18 cellular contexts compared by ENCODE assay signal in the genomic region with DNA sequence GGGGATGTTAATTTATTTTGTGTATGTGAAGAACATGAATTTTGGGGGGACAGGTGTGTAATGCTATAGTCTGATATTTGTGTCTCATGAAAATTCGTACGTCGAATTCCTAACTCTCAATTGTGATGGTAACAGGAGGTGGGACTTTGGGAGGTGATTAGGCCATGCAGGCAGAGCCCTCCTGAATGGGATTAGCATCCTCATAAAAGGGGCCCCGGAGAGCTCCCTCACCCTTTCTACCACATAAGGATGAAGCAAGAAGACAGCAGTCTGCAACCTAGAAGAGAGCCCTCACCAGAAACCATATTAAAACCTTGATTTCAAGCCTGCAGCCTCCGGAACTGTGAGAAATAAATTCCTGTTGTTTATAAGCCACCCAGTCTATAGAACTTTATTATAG.
A peak's percentile ranks its signal among the peaks of the same experiment; 100 is the strongest.
DNase-seq lines count a peak whose midpoint lies in the region; ATAC-seq and TF ChIP-seq lines count a peak whose summit lies in the region.
"Had no signal": no experiment of that assay in that cellular context is flagged by ENCODE, and none has a peak within 500 bp of the region (broad histone marks: within the 10 kb centered on the region; RNA-seq: fewer than 3 reads in every experiment).

No MANE protein-coding gene starts in this region.

- 0 out of 2 replicates have a peak, but pooled peaks cover 11% of the 10 kb centered on the region for H3K4me1 ChIP-seq in GM23338 (ENCODE audit: insufficient read depth)
- no peaks in the 10 kb centered on the region for H3K4me1 ChIP-seq in breast epithelium
- H3K4me1 ChIP-seq in ovary (ENCODE audit: insufficient read depth) = no peaks in the 10 kb centered on the region
- H3K4me1 ChIP-seq: A549, Caco-2 had no signal

- H3K27ac ChIP-seq in GM23338 (ENCODE audit: low read depth) (no peak overlapping the region), breast epithelium (no peak overlapping the region), ovary (no peak overlapping the region)
- H3K27ac ChIP-seq: 22Rv1; A549; BLaER1 treated with 17β-estradiol and CSF1 and Interleukin-3, amounts not matched to agents 10 nM and 100 nM; C4-2B had no signal

- 72 to 83% (median 79%) methylated on average over 5 of the region's 5 CpGs for WGBS in ovary, 3 donors

- H2AFZ ChIP-seq in GM23338 = peak overlapping the region; percentile 33; the same call in 1 of the 2 replicates

- no peak overlapping the region for H3K4me2 ChIP-seq in GM23338
- H3K4me2 ChIP-seq: A549; BLaER1 treated with 17β-estradiol and CSF1 and Interleukin-3, amounts not matched to agents 10 nM and 100 nM had no signal

- H4K20me1 ChIP-seq in GM23338 (replicated peaks; ENCODE audit: insufficient read depth) = no peaks in the 10 kb centered on the region
- H4K20me1 ChIP-seq: BLaER1 treated with 17β-estradiol and CSF1 and Interleukin-3, amounts not matched to agents 10 nM and 100 nM had no signal

- H3K36me3 Mint-ChIP-seq in GM23338 (ENCODE audit: low read depth) (no peaks in the 10 kb centered on the region), WTC11 (peaks cover 4% of the 10 kb centered on the region; the same call in 1 of the 2 replicates)
- H3K36me3 Mint-ChIP-seq: CD8-positive, alpha-beta T cell had no signal

- H3K79me2 ChIP-seq in GM23338 (replicated peaks; ENCODE audit: insufficient read depth) = no peaks in the 10 kb centered on the region

- H3K9me3 ChIP-seq in breast epithelium = no peaks in the 10 kb centered on the region
- H3K9me3 ChIP-seq in ovary = no peaks in the 10 kb centered on the region
- H3K9me3 ChIP-seq: A549; BLaER1 treated with 17β-estradiol and CSF1 and Interleukin-3, amounts not matched to agents 10 nM and 100 nM; Caco-2 had no signal

- no peaks in the 10 kb centered on the region for H3F3A ChIP-seq in GM23338 (replicated peaks; ENCODE audit: low read depth)

- no peak for TF ChIP-seq CTCF in GM23338 (conservative IDR thresholded peaks at IDR 0.05; ENCODE audit: low read depth in 2 of 2)
- no peak for TF ChIP-seq CTCF in WTC11 (IDR thresholded peaks at IDR 0.05)
- no peak for TF ChIP-seq CTCF in breast epithelium (IDR thresholded peaks at IDR 0.05)
- no peak for TF ChIP-seq CTCF in ovary (IDR thresholded peaks at IDR 0.05)

- no peaks in the 10 kb centered on the region for H3K9me2 ChIP-seq in GM23338 (ENCODE audit: insufficient read depth)

- POLR2A ChIA-PET in WTC11 (lab: Charles Lee) = no interaction called here

- no peak overlapping the region for H3K4me3 Mint-ChIP-seq in GM23338
- no peak overlapping the region for H3K4me3 Mint-ChIP-seq in WTC11
- H3K4me3 Mint-ChIP-seq: B cell; CD4-positive, alpha-beta T cell; CD8-positive, alpha-beta T cell had no signal

- CTCF ChIA-PET in WTC11 (lab: Charles Lee) = no interaction called here

- H3K4me1 Mint-ChIP-seq in GM23338 (peaks cover 6% of the 10 kb centered on the region), WTC11 (peaks cover 11% of the 10 kb centered on the region)
- H3K4me1 Mint-ChIP-seq: B cell had no signal

- no peak overlapping the region for H3K4me3 ChIP-seq in GM23338
- H3K4me3 ChIP-seq in breast epithelium = no peak overlapping the region
- no peak overlapping the region for H3K4me3 ChIP-seq in ovary
- H3K4me3 ChIP-seq: A549; BLaER1 treated with 17β-estradiol and CSF1 and Interleukin-3, amounts not matched to agents 10 nM and 100 nM had no signal

- H3K27me3 ChIP-seq in GM23338 (ENCODE audit: insufficient read depth) (no peaks in the 10 kb centered on the region), breast epithelium (no peaks in the 10 kb centered on the region), ovary (no peaks in the 10 kb centered on the region)
- H3K27me3 ChIP-seq: BLaER1 treated with 17β-estradiol and CSF1 and Interleukin-3, amounts not matched to agents 10 nM and 100 nM had no signal

- H3K27ac Mint-ChIP-seq in GM23338 (no peak overlapping the region), WTC11 (no peak overlapping the region)
- H3K27ac Mint-ChIP-seq: B cell; CD4-positive, alpha-beta T cell; CD8-positive, alpha-beta T cell had no signal

- intact Hi-C loops in breast epithelium (cut with DNase I; ENCODE audit: low total_unique reads) (no loop called here), ovary (cut with DNase I) (no loop called here)

- no peak for TF ChIP-seq EP300 in ovary (IDR thresholded peaks at IDR 0.05)

- no peak for TF ChIP-seq POLR2A in breast epithelium (IDR thresholded peaks at IDR 0.05)
- TF ChIP-seq POLR2A in ovary (IDR thresholded peaks at IDR 0.05) = no peak

- H3K9me3 Mint-ChIP-seq in GM23338 = no peaks in the 10 kb centered on the region
- peaks cover 35% of the 10 kb centered on the region for H3K9me3 Mint-ChIP-seq in WTC11

- H3K27me3 Mint-ChIP-seq in GM23338 (ENCODE audit: insufficient read depth, low read depth, poor library complexity) (peaks cover 3% of the 10 kb centered on the region), WTC11 (ENCODE audit: low read depth) (no peaks in the 10 kb centered on the region; the same call in 1 of the 2 replicates)
- H3K27me3 Mint-ChIP-seq: B cell; CD4-positive, alpha-beta T cell had no signal

- DNase-seq in GM23338 (ENCODE audit: low spot score) (peak; percentile 12), NCI-H82 (lab: John Stamatoyannopoulos, UW) (peak; percentile 61), WTC11 (ENCODE audit: low spot score) (no peak), breast epithelium (ENCODE audit: low spot score in 2 of 2) (no peak), ovary (no peak)
- DNase-seq: AML-193; Caco-2; Calu3; CD4-positive, alpha-beta T cell; CD8-positive, alpha-beta T cell; DMS79 treated with DMSO at 0.1 percent for 48 hours; GF-D8 had no signal

- no peaks in the 10 kb centered on the region for H3K36me3 ChIP-seq in GM23338 (ENCODE audit: insufficient read depth)
- no peaks in the 10 kb centered on the region for H3K36me3 ChIP-seq in breast epithelium
- no peaks in the 10 kb centered on the region for H3K36me3 ChIP-seq in ovary
- H3K36me3 ChIP-seq: BLaER1 treated with 17β-estradiol and CSF1 and Interleukin-3, amounts not matched to agents 10 nM and 100 nM had no signal

- ATAC-seq in GM23338 (peak; percentile 79), WTC11 (peak; percentile 65), HG03378 (IDR thresholded peaks at IDR 0.05; ENCODE audit: unreplicated experiment) (no peak)
- ATAC-seq: A549; CD8-positive, alpha-beta T cell had no signal

TF ChIP-seq in GM23338, 12 proteins besides CTCF, POLR2A, EP300 and RAD21:
- TF ChIP-seq ZNF331 (CRISPR knock-in tag; IDR thresholded peaks at IDR 0.05; ENCODE audit: low read depth) = no peak
- no peak for TF ChIP-seq EZH2phosphoT487 (IDR thresholded peaks at IDR 0.05; ENCODE audit: unreplicated experiment)
- TF ChIP-seq EZH2 (IDR thresholded peaks at IDR 0.05; ENCODE audit: low read depth, unreplicated experiment) = no peak
TF ChIP-seq in GM23338: peak in this region for 0.

TF ChIP-seq in WTC11, 78 proteins besides CTCF, POLR2A, EP300 and RAD21 (continues in another document):
- TF ChIP-seq, protein P1, sequence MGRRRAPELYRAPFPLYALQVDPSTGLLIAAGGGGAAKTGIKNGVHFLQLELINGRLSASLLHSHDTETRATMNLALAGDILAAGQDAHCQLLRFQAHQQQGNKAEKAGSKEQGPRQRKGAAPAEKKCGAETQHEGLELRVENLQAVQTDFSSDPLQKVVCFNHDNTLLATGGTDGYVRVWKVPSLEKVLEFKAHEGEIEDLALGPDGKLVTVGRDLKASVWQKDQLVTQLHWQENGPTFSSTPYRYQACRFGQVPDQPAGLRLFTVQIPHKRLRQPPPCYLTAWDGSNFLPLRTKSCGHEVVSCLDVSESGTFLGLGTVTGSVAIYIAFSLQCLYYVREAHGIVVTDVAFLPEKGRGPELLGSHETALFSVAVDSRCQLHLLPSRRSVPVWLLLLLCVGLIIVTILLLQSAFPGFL (CRISPR knock-in tag; IDR thresholded peaks at IDR 0.05; ENCODE audit: borderline replicate concordance) = no peak
- no peak for TF ChIP-seq ZNF121 (CRISPR knock-in tag; IDR thresholded peaks at IDR 0.05)
- TF ChIP-seq AFF4 (CRISPR knock-in tag; IDR thresholded peaks at IDR 0.05; ENCODE audit: borderline replicate concordance) = no peak
- TF ChIP-seq CDX4 (CRISPR knock-in tag; IDR thresholded peaks at IDR 0.05; ENCODE audit: borderline replicate concordance) = no peak
- TF ChIP-seq TP53 (CRISPR knock-in tag; IDR thresholded peaks at IDR 0.05) = no peak
- no peak for TF ChIP-seq OVOL2 (CRISPR knock-in tag; IDR thresholded peaks at IDR 0.05; ENCODE audit: borderline replicate concordance)

Comparison
In these comparisons a context has a peak if more than half of its experiments do, and no peak if none do; other contexts are left out.
1. DNase-seq: peak in GM23338 (single experiment) and NCI-H82 (single experiment); none in WTC11 (single experiment), breast epithelium (0 of 2) and ovary (0 of 5).